9 cellular contexts compared by ENCODE assay signal in the genomic region with DNA sequence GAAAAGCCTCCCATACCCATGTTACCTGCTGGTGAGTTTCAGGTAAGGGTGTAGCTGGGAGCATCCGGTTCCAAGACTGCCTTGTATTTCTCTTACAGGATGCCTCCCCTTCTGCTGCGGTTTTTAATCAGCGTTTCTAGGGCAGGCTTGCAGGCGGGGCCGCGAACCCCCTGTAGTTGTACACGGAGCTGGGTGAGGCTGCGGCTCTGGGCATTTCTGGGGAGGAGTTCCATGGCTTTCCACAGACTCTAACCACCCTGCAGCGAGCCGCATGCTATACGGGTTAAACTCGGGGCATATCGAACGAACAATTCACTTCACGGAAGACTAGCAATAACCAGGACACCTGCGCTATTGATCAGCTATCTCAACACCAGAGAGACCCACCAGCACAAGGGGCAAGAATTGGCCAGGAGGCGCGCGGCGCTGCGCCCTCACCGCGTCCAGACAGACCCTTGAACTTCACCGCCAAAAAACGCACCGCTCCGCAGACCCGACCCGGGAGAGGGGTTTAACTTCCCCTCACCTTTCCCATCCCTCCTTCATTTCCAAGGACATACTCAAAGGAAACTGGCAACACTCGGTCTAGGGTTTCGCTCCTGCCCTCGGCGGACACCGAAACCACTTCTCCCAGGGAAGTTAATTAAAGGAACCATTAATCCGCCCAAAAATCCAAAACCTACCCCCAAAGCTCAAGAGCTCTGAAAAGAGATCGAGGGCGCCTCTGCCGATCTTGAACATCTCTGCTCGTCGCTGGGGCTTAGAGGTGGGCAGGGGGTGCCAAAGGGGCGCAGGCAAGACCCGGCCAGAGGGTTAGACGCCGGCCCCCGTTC. TPM values are rescaled to one million over a fixed set of nuclear protein-coding genes. Genes with fewer than 3 reads are reported as not detected.
DNase-seq lines count a peak whose midpoint lies in the region; ATAC-seq and TF ChIP-seq lines count a peak whose summit lies in the region.
"Had no signal": no experiment of that assay in that cellular context is flagged by ENCODE, and none has a peak within 500 bp of the region (broad histone marks: within the 10 kb centered on the region; RNA-seq: fewer than 3 reads in every experiment).

No MANE protein-coding gene starts in this region.

- H3K27me3 Mint-ChIP-seq in activated naive CD8-positive, alpha-beta T cell = peaks cover 1% of the 10 kb centered on the region

- H3K27ac ChIP-seq in MM.1S (ENCODE audit: low read length) (peak overlapping the region; percentile 75; the same call in 1 of the 2 replicates), left lung (peak overlapping the region; percentile 75 to 90), testis (no peak overlapping the region)

- H3K4me1 ChIP-seq in MM.1S (ENCODE audit: low read length) = peaks cover 19% of the 10 kb centered on the region
- H3K4me1 ChIP-seq in left lung = peaks cover 0 to 10% of the 10 kb centered on the region in 2 donors
- peaks cover 9% of the 10 kb centered on the region for H3K4me1 ChIP-seq in testis

- H3K9me2 ChIP-seq in MM.1S (replicated peaks; ENCODE audit: insufficient read depth, low read length) = no peaks in the 10 kb centered on the region

- no peaks in the 10 kb centered on the region for H3K36me3 Mint-ChIP-seq in activated naive CD8-positive, alpha-beta T cell

- H3K9me3 Mint-ChIP-seq in activated naive CD8-positive, alpha-beta T cell (ENCODE audit: low read depth) = no peaks in the 10 kb centered on the region

- peak overlapping the region; percentile 65 for H3K9ac ChIP-seq in MM.1S (ENCODE audit: low read length)

- WGBS in testis, 2 donors = 2 to 3% methylated on average over 23 to 45 of the region's 45 CpGs

- H3F3A ChIP-seq in MM.1S (ENCODE audit: insufficient read depth, low read length) = peaks cover 13% of the 10 kb centered on the region

- no peaks in the 10 kb centered on the region for H4K20me1 ChIP-seq in MM.1S (ENCODE audit: insufficient read depth, low read length)

- H3K4me2 ChIP-seq in MM.1S (ENCODE audit: low read depth, low read length) = peak overlapping the region; percentile 65

- TF ChIP-seq CTCF in MM.1S (IDR thresholded peaks at IDR 0.05; ENCODE audit: low read length) (no peak), left lung (IDR thresholded peaks at IDR 0.05) (no peak), testis (IDR thresholded peaks at IDR 0.05) (no peak)

- H3K27ac Mint-ChIP-seq in activated naive CD8-positive, alpha-beta T cell = peak overlapping the region; percentile 51

- H3K4me3 ChIP-seq in MM.1S (ENCODE audit: low read length) = peak overlapping the region; percentile 85
- peak overlapping the region; percentile 61 to 69 for H3K4me3 ChIP-seq in left lung
- H3K4me3 ChIP-seq in testis = peak overlapping the region; percentile 58 to 68

- H3K9me3 ChIP-seq in MM.1S (replicated peaks; ENCODE audit: insufficient read depth, low read length) (no peaks in the 10 kb centered on the region), left lung (no peaks in the 10 kb centered on the region), testis (no peaks in the 10 kb centered on the region)

- H3K36me3 ChIP-seq in MM.1S (replicated peaks; ENCODE audit: insufficient read depth, low read length) (no peaks in the 10 kb centered on the region), left lung (no peaks in the 10 kb centered on the region), testis (ENCODE audit: low read depth, missing control alignments) (no peaks in the 10 kb centered on the region)

- no peak for ATAC-seq in left lung
- no peak for ATAC-seq in GM18909 (IDR thresholded peaks at IDR 0.05; ENCODE audit: poor library complexity, unreplicated experiment)
- no peak for ATAC-seq in HG03354 (IDR thresholded peaks at IDR 0.05; ENCODE audit: poor library complexity, severe bottlenecking, unreplicated experiment)

- H3K4me3 Mint-ChIP-seq in activated naive CD8-positive, alpha-beta T cell = peak overlapping the region; percentile 88

- H3K79me2 ChIP-seq in MM.1S (ENCODE audit: low read length) = peaks cover 45% of the 10 kb centered on the region

- peak overlapping the region; percentile 95 for H2AFZ ChIP-seq in MM.1S (ENCODE audit: low read length)

- no peak for TF ChIP-seq POLR2A in testis (IDR thresholded peaks at IDR 0.05)

- intact Hi-C loops in left lung (cut with DNase I) (no loop called here), testis (cut with DNase I; ENCODE audit: low total_unique reads) (no loop called here)

- DNase-seq in COLO668 (lab: John Stamatoyannopoulos, UW; ENCODE audit: unreplicated experiment) (peak; percentile 51), MM.1S (peak; percentile 24), left lung (no peak), testis (no peak), dermis blood vessel endothelial cell (no peak)

- H3K4me1 Mint-ChIP-seq in activated naive CD8-positive, alpha-beta T cell (ENCODE audit: low read depth) = peaks cover 23% of the 10 kb centered on the region

- no peaks in the 10 kb centered on the region for H3K27me3 ChIP-seq in MM.1S (replicated peaks; ENCODE audit: insufficient read depth, low read length)
- peaks cover 13 to 81% of the 10 kb centered on the region in 2 donors for H3K27me3 ChIP-seq in left lung
- H3K27me3 ChIP-seq in testis = no peaks in the 10 kb centered on the region

RNA-seq across cellular contexts. Expression of gene TGFA, which starts 0.9 kb away (rescaled TPM):
- total RNA-seq in left lung (10 to 100 TPM; 12.1 to 15.6 TPM), testis (1 to 10 TPM in 1 of 2 donors, under 1 TPM in 1; 0.62 to 1.3 TPM), dermis blood vessel endothelial cell (14.8 and 22.6 TPM in 2 replicates)
- 5.1 TPM for polyA plus RNA-seq in testis (ENCODE audit: insufficient read depth, low read depth, low replicate concordance)
- total RNA-seq: fibroblast of villous mesenchyme had no signal

Comparison
In these comparisons a context has a peak if more than half of its experiments do, and no peak if none do; other contexts are left out.
1. DNase-seq: peak in COLO668 (single experiment) and MM.1S (single experiment); none in left lung (0 of 2), testis (single experiment) and dermis blood vessel endothelial cell (single experiment).
2. H3K27ac ChIP-seq: peak in MM.1S (single experiment) and left lung (2 of 2); none in testis (0 of 2).
3. Peak in every context shown above with its lines, with median percentiles within 50 percentile points of each other: H3K4me3 ChIP-seq.